ENCODE assay signal across 1 cellular context in genomic region chr7:151207796-151208195, GRCh38.
TF ChIP-seq lines count a peak whose summit lies in the region.

No MANE protein-coding gene starts in this region.

TF ChIP-seq in H1, 55 proteins besides CTCF, POLR2A, EP300 and RAD21:
- TF ChIP-seq BRCA1 (IDR thresholded peaks at IDR 0.05; ENCODE audit: low read depth, low read length) (no peak), RFX5 (IDR thresholded peaks at IDR 0.05; ENCODE audit: borderline replicate concordance, low read depth, low read length) (no peak)
